In the genomic region with DNA sequence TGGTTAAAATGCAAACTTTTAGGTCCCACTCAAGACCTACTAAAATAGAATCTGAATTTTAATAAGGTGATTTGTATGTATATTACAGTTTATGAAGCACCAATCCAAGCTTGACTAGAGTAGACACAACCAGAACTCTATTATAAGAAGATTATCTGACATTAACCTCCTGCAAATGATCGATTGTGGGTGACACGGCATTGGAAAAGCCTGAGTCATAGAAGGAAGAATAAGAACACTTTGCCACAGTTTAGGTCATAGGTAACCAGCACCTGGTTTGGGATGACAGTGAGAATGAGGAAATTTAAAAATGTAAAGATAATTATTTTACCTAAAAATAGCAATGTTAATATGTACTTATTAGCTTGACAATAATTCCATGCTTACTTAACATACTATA, we compare ENCODE assay signal across 19 cellular contexts.
"Had no signal": no experiment of that assay in that cellular context is flagged by ENCODE, and none has a peak within 500 bp of the region (broad histone marks: within the 10 kb centered on the region; RNA-seq: fewer than 3 reads in every experiment).

No MANE protein-coding gene starts in this region.

- H3K27ac ChIP-seq: colonic mucosa, dorsolateral prefrontal cortex, upper lobe of right lung had no signal

- DNase-seq: colonic mucosa; dorsolateral prefrontal cortex; effector CD8-positive, alpha-beta T cell; glutamatergic neuron; immature natural killer cell; kidney; left colon; natural killer cell; posterior cingulate gyrus; spleen; stimulated activated CD4-positive, alpha-beta T cell treated with anti-CD3 and anti-CD28 coated beads, Interleukin-15, amount 100 ng/mL, for 24 hours; stimulated activated CD4-positive, alpha-beta T cell treated with anti-CD3 and anti-CD28 coated beads, Interleukin-1b, Interleukin-23, amount 100 ng/mL, for 48 hours; stimulated activated CD4-positive, alpha-beta T cell treated with anti-CD3 and anti-CD28 coated beads, Interleukin-4, amount 100 ng/mL, for 24 hours; tibial artery; upper lobe of right lung had no signal

- H3K4me1 ChIP-seq: spleen, upper lobe of right lung had no signal

- H3K4me3 ChIP-seq: colonic mucosa, dorsolateral prefrontal cortex, esophagus muscularis mucosa, gastroesophageal sphincter, spleen, tibial artery, upper lobe of right lung had no signal

- ATAC-seq: gastroesophageal sphincter; left colon; natural killer cell; sciatic nerve; stimulated activated memory B cell treated with anti-CD40 and anti-IgM and Interleukin-4, amounts not matched to agents 10 μg/mL and 1 μg/mL and 100 μg/mL, for 72 hours; upper lobe of right lung had no signal

- H3K9me3 ChIP-seq: colonic mucosa, esophagus muscularis mucosa, gastroesophageal sphincter, spleen, tibial artery, upper lobe of right lung had no signal

- H3K27me3 ChIP-seq: colonic mucosa, dorsolateral prefrontal cortex, esophagus muscularis mucosa, gastroesophageal sphincter, spleen, tibial artery, upper lobe of right lung had no signal

- H3K36me3 ChIP-seq: colonic mucosa, esophagus muscularis mucosa, gastroesophageal sphincter, spleen, tibial artery, upper lobe of right lung had no signal
